In genomic region chr6:16129623-16130243, GRCh38 we compare ENCODE assay signal across 7 cellular contexts. TPM values are rescaled to one million over a fixed set of nuclear protein-coding genes. Genes with fewer than 3 reads are reported as not detected.
A peak's percentile ranks its signal among the peaks of the same experiment; 100 is the strongest.
DNase-seq lines count a peak whose midpoint lies in the region; ATAC-seq and TF ChIP-seq lines count a peak whose summit lies in the region.

No MANE protein-coding gene starts in this region.

- intact Hi-C loops in testis (cut with DNase I; ENCODE audit: low total_unique reads): no loop called here

- H3K4me1 ChIP-seq in HUES6 (ENCODE audit: control insufficient read depth, insufficient read depth, low read length): peaks cover 16% of the 10 kb centered on the region
- H3K4me1 ChIP-seq in effector memory CD4-positive, alpha-beta T cell (ENCODE audit: control insufficient read depth, insufficient read depth, low read length, poor library complexity, severe bottlenecking): peaks cover 29% of the 10 kb centered on the region
- peaks cover 11% of the 10 kb centered on the region for H3K4me1 ChIP-seq in testis

- no peak overlapping the region; the same call in 1 of the 2 replicates for H3K27ac ChIP-seq in HUES6 (ENCODE audit: low read depth, low read length)
- peak overlapping the region; percentile 90 for H3K27ac ChIP-seq in WERI-Rb-1
- H3K27ac ChIP-seq in effector memory CD4-positive, alpha-beta T cell (ENCODE audit: insufficient read depth, low read length, poor library complexity, severe bottlenecking): peak overlapping the region; percentile 97
- peak overlapping the region; percentile 95 to 97 for H3K27ac ChIP-seq in testis

- TF ChIP-seq CTCF in WERI-Rb-1 (IDR thresholded peaks at IDR 0.05; ENCODE audit: low read depth, low read length) (no peak), testis (IDR thresholded peaks at IDR 0.05) (no peak)

- DNase-seq in WERI-Rb-1 (peak; percentile 37), midbrain (lab: John Stamatoyannopoulos, UW) (peak; percentile 53), testis (peak; percentile 36), HuH-7 (ENCODE audit: low spot score) (no peak)
- peak in 2 of 3 donors; percentile 37 to 47 for DNase-seq in effector memory CD4-positive, alpha-beta T cell

- H3K27me3 ChIP-seq in HUES6 (ENCODE audit: control insufficient read depth, insufficient read depth, low read length): 0 out of 2 replicates have a peak, but pooled peaks cover 3% of the 10 kb centered on the region
- H3K27me3 ChIP-seq in WERI-Rb-1 (ENCODE audit: insufficient read depth, low read depth, severe bottlenecking): no peaks in the 10 kb centered on the region
- H3K27me3 ChIP-seq in effector memory CD4-positive, alpha-beta T cell (replicated peaks; ENCODE audit: control insufficient read depth, insufficient read depth, low read length, poor library complexity, severe bottlenecking): no peaks in the 10 kb centered on the region
- no peaks in the 10 kb centered on the region for H3K27me3 ChIP-seq in testis

- TF ChIP-seq POLR2A in testis (IDR thresholded peaks at IDR 0.05): no peak

- peaks cover 19% of the 10 kb centered on the region for H3K36me3 ChIP-seq in HUES6 (ENCODE audit: control insufficient read depth, insufficient read depth, low read length)
- H3K36me3 ChIP-seq in WERI-Rb-1: peaks cover 42% of the 10 kb centered on the region
- H3K36me3 ChIP-seq in effector memory CD4-positive, alpha-beta T cell (ENCODE audit: control insufficient read depth, insufficient read depth, low read length): no peaks in the 10 kb centered on the region
- H3K36me3 ChIP-seq in testis (ENCODE audit: low read depth, missing control alignments): no peaks in the 10 kb centered on the region

- WGBS in testis, 2 donors: 0 to 3% methylated on average over 4 to 29 of the region's 33 CpGs

- ATAC-seq in GM18520 (IDR thresholded peaks at IDR 0.05; ENCODE audit: unreplicated experiment): peak; percentile 1

- H3K9me3 ChIP-seq in HUES6 (ENCODE audit: control insufficient read depth, insufficient read depth, low read depth, low read length) (no peaks in the 10 kb centered on the region), WERI-Rb-1 (ENCODE audit: severe bottlenecking) (no peaks in the 10 kb centered on the region), testis (no peaks in the 10 kb centered on the region)
- no peaks in the 10 kb centered on the region for H3K9me3 ChIP-seq in effector memory CD4-positive, alpha-beta T cell (ENCODE audit: control insufficient read depth, low read length)

- peak overlapping the region; percentile 93 for H3K9ac ChIP-seq in HUES6 (ENCODE audit: low read length)

- H3K4me3 ChIP-seq in HUES6 (ENCODE audit: low read depth, low read length) (peak overlapping the region; percentile 84), WERI-Rb-1 (ENCODE audit: low read depth, low read length) (peak overlapping the region; percentile 76), testis (peak overlapping the region; percentile 99)
- peak overlapping the region; percentile 98 for H3K4me3 ChIP-seq in effector memory CD4-positive, alpha-beta T cell (ENCODE audit: insufficient read depth, low read depth, low read length, poor library complexity, severe bottlenecking)

RNA-seq across cellular contexts. Expression of gene MYLIP, which starts 0.8 kb away (rescaled TPM):
- 10 to 100 TPM; 39.1 to 48.1 TPM for total RNA-seq in testis
- polyA plus RNA-seq in testis (ENCODE audit: insufficient read depth, low read depth, low replicate concordance): 45.0 TPM
